Comparison of ENCODE assay signal across 14 cellular contexts in genomic region chr5:7805379-7805778, GRCh38. TPM values are rescaled to one million over a fixed set of nuclear protein-coding genes. Genes with fewer than 3 reads are reported as not detected.
DNase-seq lines count a peak whose midpoint lies in the region; ATAC-seq and TF ChIP-seq lines count a peak whose summit lies in the region.
"Had no signal": no experiment of that assay in that cellular context is flagged by ENCODE, and none has a peak within 500 bp of the region (broad histone marks: within the 10 kb centered on the region; RNA-seq: fewer than 3 reads in every experiment).

No MANE protein-coding gene starts in this region.

- TF ChIP-seq POLR2A in ovary (IDR thresholded peaks at IDR 0.05), result no peak

- no peak overlapping the region for H2AFZ ChIP-seq in PC-9

- no peaks in the 10 kb centered on the region for H3K9me3 Mint-ChIP-seq in activated CD8-positive, alpha-beta T cell treated with anti-CD3 and anti-CD28 coated beads for 36 hours
- H3K9me3 Mint-ChIP-seq in activated CD8-positive, alpha-beta T cell treated with anti-CD3 and anti-CD28 coated beads, Interleukin-2, amount 10 ng/mL, durations not matched to agents 7 days and 5 days (ENCODE audit: insufficient read depth), result no peaks in the 10 kb centered on the region
- H3K9me3 Mint-ChIP-seq: stimulated activated effector memory CD8-positive, alpha-beta T cell treated with anti-CD3 and anti-CD28 coated beads, Interleukin-12 subunit alpha, Interleukin-12 subunit beta, amount 100 ng/mL, for 72 hours had no signal

- no peak for TF ChIP-seq CTCF in activated CD8-positive, alpha-beta T cell treated with anti-CD3 and anti-CD28 coated beads for 36 hours (IDR thresholded peaks at IDR 0.05)
- TF ChIP-seq CTCF in PC-9 (conservative IDR thresholded peaks at IDR 0.05), result peak; percentile 45; the same call in 1 of the 2 replicates
- TF ChIP-seq CTCF in fibroblast of villous mesenchyme (IDR thresholded peaks at IDR 0.05; ENCODE audit: insufficient read depth, low read depth, low read length), result peak; percentile 30
- TF ChIP-seq CTCF in ovary (IDR thresholded peaks at IDR 0.05), result no peak

- no peak overlapping the region for H3K4me2 ChIP-seq in PC-9
- H3K4me2 ChIP-seq: BLaER1 had no signal

- 90 to 96% (median 93%) methylated on average over 2 of the region's 2 CpGs for WGBS in ovary, 3 donors

- DNase-seq in activated CD8-positive, alpha-beta T cell treated with anti-CD3 and anti-CD28 coated beads for 36 hours, result peak; percentile 4
- DNase-seq in activated CD8-positive, alpha-beta T cell treated with anti-CD3 and anti-CD28 coated beads, Interleukin-2, amount 10 ng/mL, durations not matched to agents 7 days and 5 days, result no peak
- DNase-seq in PC-9 (peak in 1 of 2 experiments; percentile 23), fibroblast of villous mesenchyme (ENCODE audit: low read depth) (no peak), NCI-H1694 (lab: John Stamatoyannopoulos, UW) (no peak), ovary (no peak)
- no peak for DNase-seq in stimulated activated CD4-positive, alpha-beta T cell treated with anti-CD3 and anti-CD28 coated beads, Interleukin-4, amount 100 ng/mL, for 1 hour
- DNase-seq: activated CD8-positive, alpha-beta memory T cell treated with anti-CD3 and anti-CD28 coated beads, Interleukin-2, amount 50 U/mL, for 48 hours; body of pancreas had no signal

- no peaks in the 10 kb centered on the region for H3K9me3 ChIP-seq in PC-9 (ENCODE audit: insufficient read depth, low read depth)
- no peaks in the 10 kb centered on the region for H3K9me3 ChIP-seq in ovary
- H3K9me3 ChIP-seq: BLaER1, body of pancreas had no signal

- TF ChIP-seq EP300 in ovary (IDR thresholded peaks at IDR 0.05), result no peak

- CTCF ChIA-PET in activated CD8-positive, alpha-beta T cell treated with anti-CD3 and anti-CD28 coated beads for 36 hours (lab: Charles Lee), result no interaction called here
- CTCF ChIA-PET in activated CD8-positive, alpha-beta T cell treated with anti-CD3 and anti-CD28 coated beads, Interleukin-2, amount 10 ng/mL, durations not matched to agents 7 days and 5 days (lab: Charles Lee), result no interaction called here
- CTCF ChIA-PET in PC-9 (lab: Charles Lee), result no interaction called here

- H3K27ac ChIP-seq in PC-9 (no peak overlapping the region), ovary (no peak overlapping the region)
- H3K27ac ChIP-seq: BLaER1, body of pancreas had no signal

- no peak for ATAC-seq in activated CD8-positive, alpha-beta T cell treated with anti-CD3 and anti-CD28 coated beads for 36 hours
- ATAC-seq in activated CD8-positive, alpha-beta T cell treated with anti-CD3 and anti-CD28 coated beads, Interleukin-2, amount 10 ng/mL, durations not matched to agents 7 days and 5 days, result no peak
- no peak for ATAC-seq in GM19023 (IDR thresholded peaks at IDR 0.05; ENCODE audit: unreplicated experiment)
- ATAC-seq: body of pancreas; stimulated activated effector memory CD8-positive, alpha-beta T cell treated with anti-CD3 and anti-CD28 coated beads, Interleukin-12 subunit alpha, Interleukin-12 subunit beta, amount 100 ng/mL, for 72 hours had no signal

- no peak overlapping the region for H3K27ac Mint-ChIP-seq in activated CD8-positive, alpha-beta T cell treated with anti-CD3 and anti-CD28 coated beads for 36 hours
- H3K27ac Mint-ChIP-seq in activated CD8-positive, alpha-beta T cell treated with anti-CD3 and anti-CD28 coated beads, Interleukin-2, amount 10 ng/mL, durations not matched to agents 7 days and 5 days, result no peak overlapping the region
- H3K27ac Mint-ChIP-seq: stimulated activated effector memory CD8-positive, alpha-beta T cell treated with anti-CD3 and anti-CD28 coated beads, Interleukin-12 subunit alpha, Interleukin-12 subunit beta, amount 100 ng/mL, for 72 hours had no signal

- POLR2A ChIA-PET in activated CD8-positive, alpha-beta T cell treated with anti-CD3 and anti-CD28 coated beads for 36 hours (lab: Charles Lee), result no interaction called here
- POLR2A ChIA-PET in activated CD8-positive, alpha-beta T cell treated with anti-CD3 and anti-CD28 coated beads, Interleukin-2, amount 10 ng/mL, durations not matched to agents 7 days and 5 days (lab: Charles Lee), result no interaction called here
- POLR2A ChIA-PET in PC-9 (lab: Charles Lee; ENCODE audit: unreplicated experiment), result no interaction called here

- H3K27me3 Mint-ChIP-seq in activated CD8-positive, alpha-beta T cell treated with anti-CD3 and anti-CD28 coated beads for 36 hours, result peaks cover 4% of the 10 kb centered on the region
- peaks cover 5% of the 10 kb centered on the region for H3K27me3 Mint-ChIP-seq in activated CD8-positive, alpha-beta T cell treated with anti-CD3 and anti-CD28 coated beads, Interleukin-2, amount 10 ng/mL, durations not matched to agents 7 days and 5 days (ENCODE audit: low read depth)

- BruUV-seq in PC-9 (replicated peaks; lab: Mats Ljungman, UMichigan), result no TSS peak

- H3K4me3 ChIP-seq in PC-9, result no peak overlapping the region
- H3K4me3 ChIP-seq in fibroblast of villous mesenchyme (ENCODE audit: low read depth, low read length), result no peak overlapping the region
- no peak overlapping the region for H3K4me3 ChIP-seq in ovary
- H3K4me3 ChIP-seq: BLaER1, body of pancreas had no signal

- H3K4me1 Mint-ChIP-seq in activated CD8-positive, alpha-beta T cell treated with anti-CD3 and anti-CD28 coated beads for 36 hours (ENCODE audit: low read depth), result no peaks in the 10 kb centered on the region
- no peaks in the 10 kb centered on the region for H3K4me1 Mint-ChIP-seq in activated CD8-positive, alpha-beta T cell treated with anti-CD3 and anti-CD28 coated beads, Interleukin-2, amount 10 ng/mL, durations not matched to agents 7 days and 5 days (ENCODE audit: low read depth)
- H3K4me1 Mint-ChIP-seq: stimulated activated effector memory CD8-positive, alpha-beta T cell treated with anti-CD3 and anti-CD28 coated beads, Interleukin-12 subunit alpha, Interleukin-12 subunit beta, amount 100 ng/mL, for 72 hours had no signal

- H3K36me3 ChIP-seq in PC-9 (ENCODE audit: low read depth) (no peaks in the 10 kb centered on the region), ovary (no peaks in the 10 kb centered on the region)
- H3K36me3 ChIP-seq: BLaER1 had no signal

- no peaks in the 10 kb centered on the region for H3K79me2 ChIP-seq in PC-9 (ENCODE audit: low read depth)

- no peaks in the 10 kb centered on the region for H3K9me2 ChIP-seq in PC-9 (ENCODE audit: insufficient read depth)

- H3K4me1 ChIP-seq in PC-9 (replicated peaks; ENCODE audit: insufficient read depth), result no peaks in the 10 kb centered on the region
- H3K4me1 ChIP-seq in ovary (ENCODE audit: insufficient read depth), result no peaks in the 10 kb centered on the region
- H3K4me1 ChIP-seq: body of pancreas had no signal

- no peaks in the 10 kb centered on the region for H3K36me3 Mint-ChIP-seq in activated CD8-positive, alpha-beta T cell treated with anti-CD3 and anti-CD28 coated beads for 36 hours (ENCODE audit: low read depth)
- no peaks in the 10 kb centered on the region for H3K36me3 Mint-ChIP-seq in activated CD8-positive, alpha-beta T cell treated with anti-CD3 and anti-CD28 coated beads, Interleukin-2, amount 10 ng/mL, durations not matched to agents 7 days and 5 days (ENCODE audit: low read depth)
- H3K36me3 Mint-ChIP-seq: stimulated activated effector memory CD8-positive, alpha-beta T cell treated with anti-CD3 and anti-CD28 coated beads, Interleukin-12 subunit alpha, Interleukin-12 subunit beta, amount 100 ng/mL, for 72 hours had no signal

- H3K27me3 ChIP-seq in PC-9 (ENCODE audit: insufficient read depth, low read depth), result peaks cover 69% of the 10 kb centered on the region
- H3K27me3 ChIP-seq in ovary, result no peaks in the 10 kb centered on the region
- H3K27me3 ChIP-seq: BLaER1, body of pancreas had no signal

- no peaks in the 10 kb centered on the region for H4K20me1 ChIP-seq in PC-9 (ENCODE audit: insufficient read depth)
- H4K20me1 ChIP-seq: BLaER1 had no signal

- H3K4me3 Mint-ChIP-seq in activated CD8-positive, alpha-beta T cell treated with anti-CD3 and anti-CD28 coated beads for 36 hours, result no peak overlapping the region
- no peak overlapping the region for H3K4me3 Mint-ChIP-seq in activated CD8-positive, alpha-beta T cell treated with anti-CD3 and anti-CD28 coated beads, Interleukin-2, amount 10 ng/mL, durations not matched to agents 7 days and 5 days
- H3K4me3 Mint-ChIP-seq: stimulated activated effector memory CD8-positive, alpha-beta T cell treated with anti-CD3 and anti-CD28 coated beads, Interleukin-12 subunit alpha, Interleukin-12 subunit beta, amount 100 ng/mL, for 72 hours had no signal

- H3F3A ChIP-seq in PC-9 (ENCODE audit: insufficient read depth, low read depth), result no peaks in the 10 kb centered on the region

- intact Hi-C loops in activated CD8-positive, alpha-beta T cell treated with anti-CD3 and anti-CD28 coated beads for 36 hours (cut with micrococcal nuclease), result no loop called here
- intact Hi-C loops in PC-9 (cut with micrococcal nuclease; ENCODE audit: unreplicated experiment) (no loop called here), ovary (cut with DNase I) (no loop called here)

RNA-seq across cellular contexts. Expression of gene CFAP90, which starts 45.6 kb away (rescaled TPM):
- not detected for total RNA-seq in activated CD8-positive, alpha-beta T cell treated with anti-CD3 and anti-CD28 coated beads for 36 hours
- not detected for total RNA-seq in activated CD8-positive, alpha-beta T cell treated with anti-CD3 and anti-CD28 coated beads, Interleukin-2, amount 10 ng/mL, durations not matched to agents 7 days and 5 days
- total RNA-seq in PC-9 (2021) (not detected in 2 replicates), fibroblast of villous mesenchyme (not detected in 2 replicates), ovary (10 to 100 TPM in 1 of 7 donors, 1 to 10 TPM in 3, under 1 TPM in 3; 0.66 to 41.2 (median 1.2) TPM)
- 1 to 10 TPM in 1 of 2 donors, under 1 TPM in 1; 0.67 to 1.0 TPM for polyA plus RNA-seq in ovary
- total RNA-seq: H4; T-helper 1 cell treated with Interleukin-12 subunit alpha and Interleukin-12 subunit beta and Interleukin-4 antibody, amounts not matched to agents 30 ng/mL and 1 ng/mL, for 36 hours had no signal

Comparison
In these comparisons a context has a peak if more than half of its experiments do, and no peak if none do; other contexts are left out.
1. CTCF ChIP-seq: peak in PC-9 (single experiment) and fibroblast of villous mesenchyme (single experiment); none in activated CD8-positive, alpha-beta T cell treated with anti-CD3 and anti-CD28 coated beads for 36 hours (single experiment) and ovary (0 of 3).